In the genomic region with DNA sequence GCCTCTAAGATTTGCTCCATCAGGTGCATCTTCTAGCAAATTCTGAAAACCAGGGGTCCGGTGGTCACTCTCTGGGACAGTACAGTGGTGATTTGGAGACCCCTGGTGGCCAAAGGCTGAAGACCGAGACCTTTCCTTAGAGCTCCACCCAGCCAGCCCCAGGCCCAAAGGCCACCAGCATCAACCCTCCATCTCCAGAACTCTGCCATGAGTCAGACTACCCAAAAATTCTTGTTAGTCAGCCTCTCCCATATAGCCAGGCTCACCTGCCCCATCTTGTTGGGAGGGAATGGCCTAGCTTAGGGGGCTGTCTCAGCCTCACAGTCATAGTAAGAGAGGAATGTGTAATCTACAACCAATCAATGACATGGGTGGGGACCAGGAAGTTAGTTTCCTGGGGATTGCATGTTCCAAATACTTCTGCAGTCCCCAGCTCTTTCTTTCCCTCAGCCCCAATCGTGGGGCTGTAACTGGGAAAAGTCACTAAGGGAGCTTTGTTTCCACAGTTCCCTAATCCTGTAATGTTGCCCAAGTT, we compare ENCODE assay signal across 8 cellular contexts. TPM values are rescaled to one million over a fixed set of nuclear protein-coding genes. Genes with fewer than 3 reads are reported as not detected.
DNase-seq lines count a peak whose midpoint lies in the region; TF ChIP-seq lines count a peak whose summit lies in the region.

No MANE protein-coding gene starts in this region.

- H3K36me3 Mint-ChIP-seq in immature natural killer cell = peaks cover 5 to 15% (median 7%) of the 10 kb centered on the region in 3 donors

- peak overlapping the region; percentile 61 to 83 for H3K27ac ChIP-seq in right atrium auricular region
- H3K27ac ChIP-seq in sigmoid colon = peak overlapping the region; percentile 65 to 82 (median 78)

- TF ChIP-seq CTCF in right atrium auricular region (IDR thresholded peaks at IDR 0.05) (peak; percentile 38 to 80), sigmoid colon (IDR thresholded peaks at IDR 0.05) (peak; percentile 51 to 67 (median 58))

- H3K9me3 Mint-ChIP-seq in immature natural killer cell = no peaks in the 10 kb centered on the region

- H3K36me3 ChIP-seq in right atrium auricular region (peaks cover 26% of the 10 kb centered on the region), sigmoid colon (peaks cover 7 to 31% (median 16%) of the 10 kb centered on the region in 4 donors)

- H3K4me3 Mint-ChIP-seq in immature natural killer cell = no peak overlapping the region

- H3K4me3 ChIP-seq in right atrium auricular region = no peak overlapping the region
- no peak overlapping the region for H3K4me3 ChIP-seq in sigmoid colon

- DNase-seq in 8988T (peak; percentile 71), ELR (ENCODE audit: low read depth) (peak; percentile 75), NCI-H748 (lab: John Stamatoyannopoulos, UW; ENCODE audit: unreplicated experiment) (peak; percentile 27), amniotic epithelial cell (ENCODE audit: low read depth) (peak; percentile 38), right atrium auricular region (ENCODE audit: low spot score) (no peak), sigmoid colon (no peak), immature natural killer cell (no peak)
- DNase-seq in activated effector memory CD4-positive, alpha-beta T cell treated with anti-CD3 and anti-CD28 coated beads, Interleukin-2, amount 50 U/mL, for 16 hours = no peak

- peak overlapping the region in 1 of 6 donors; percentile 20 for H3K27ac Mint-ChIP-seq in immature natural killer cell

- H3K4me1 ChIP-seq in right atrium auricular region (peaks cover 0 to 51% of the 10 kb centered on the region in 2 donors), sigmoid colon (peaks cover 0 to 55% (median 48%) of the 10 kb centered on the region in 4 donors)

- no peak for TF ChIP-seq POLR2A in sigmoid colon (IDR thresholded peaks at IDR 0.05)

- intact Hi-C loops in sigmoid colon (cut with DNase I) = loop anchor here (1.0 kb wide), 1 partner anchor 36 kb away; no protein-coding TSS in a partner anchor

- H3K9me3 ChIP-seq in right atrium auricular region = no peaks in the 10 kb centered on the region
- H3K9me3 ChIP-seq in sigmoid colon = no peaks in the 10 kb centered on the region

- peaks cover 0 to 4% (median under 1%) of the 10 kb centered on the region in 3 donors for H3K27me3 Mint-ChIP-seq in immature natural killer cell (ENCODE audit: low read depth in 3 of 3)

- WGBS in sigmoid colon, 2 donors = 21 to 37% methylated on average over 3 of the region's 3 CpGs

- TF ChIP-seq EP300 in sigmoid colon (IDR thresholded peaks at IDR 0.05) = no peak

- no peaks in the 10 kb centered on the region for H3K27me3 ChIP-seq in right atrium auricular region
- H3K27me3 ChIP-seq in sigmoid colon = no peaks in the 10 kb centered on the region

- H3K4me1 Mint-ChIP-seq in immature natural killer cell = peaks cover 0 to 5% of the 10 kb centered on the region in 2 donors

RNA-seq across cellular contexts. Expression of a gene that starts 9.8 kb away (rescaled TPM):
- total RNA-seq in right atrium auricular region (1 to 10 TPM; 3.5 to 4.5 TPM), sigmoid colon (10 to 100 TPM in 1 of 4 donors, 1 to 10 TPM in 3; 1.8 to 13.0 (median 4.3) TPM)
- polyA plus RNA-seq in sigmoid colon (1 to 10 TPM in 2 of 3 donors, under 1 TPM in 1; 0.60 to 3.2 (median 2.4) TPM), immature natural killer cell (under 1 TPM in 1 of 3 donors, not detected in 2; 0.12 TPM)

RNA-seq across cellular contexts. Expression of a gene that starts 14.4 kb away (rescaled TPM):
- total RNA-seq in right atrium auricular region (10 to 100 TPM; 62.0 to 81.6 TPM), sigmoid colon (100 to 1,000 TPM; 108 to 177 (median 129) TPM)
- polyA plus RNA-seq in sigmoid colon (100 to 1,000 TPM in 1 of 3 donors, 10 to 100 TPM in 2; 75.1 to 102 (median 80.9) TPM), immature natural killer cell (100 to 1,000 TPM; 113 to 219 (median 129) TPM)

RNA-seq across cellular contexts. Expression of a gene that starts 21.1 kb away (rescaled TPM):
- 100 to 1,000 TPM; 353 to 356 TPM for total RNA-seq in right atrium auricular region
- total RNA-seq in sigmoid colon = 100 to 1,000 TPM; 104 to 226 (median 129) TPM
- polyA plus RNA-seq in sigmoid colon = 10 to 100 TPM; 31.8 to 60.9 (median 57.1) TPM
- polyA plus RNA-seq in immature natural killer cell = 10 to 100 TPM; 12.4 to 41.9 (median 17.9) TPM

RNA-seq across cellular contexts. Expression of a gene that starts 46.2 kb away (rescaled TPM):
- total RNA-seq in right atrium auricular region (10 to 100 TPM; 24.3 to 25.6 TPM), sigmoid colon (10 to 100 TPM; 24.3 to 49.6 (median 37.0) TPM)
- polyA plus RNA-seq in sigmoid colon (10 to 100 TPM; 21.6 to 30.0 (median 29.6) TPM), immature natural killer cell (10 to 100 TPM; 15.7 to 28.4 (median 26.5) TPM)

RNA-seq across cellular contexts. Expression of a gene that starts 51.0 kb away (rescaled TPM):
- under 1 TPM in 1 of 2 donors, not detected in 1; 0.41 TPM for total RNA-seq in right atrium auricular region
- total RNA-seq in sigmoid colon = under 1 TPM in 1 of 4 donors, not detected in 3; 0.33 TPM
- under 1 TPM in 1 of 3 donors, not detected in 2; 0.19 TPM for polyA plus RNA-seq in sigmoid colon
- not detected for polyA plus RNA-seq in immature natural killer cell

Comparison
In these comparisons a context has a peak if more than half of its experiments do, and no peak if none do; other contexts are left out.
1. DNase-seq: peak in 8988T (single experiment), ELR (single experiment), NCI-H748 (single experiment) and amniotic epithelial cell (single experiment); none in right atrium auricular region (single experiment), sigmoid colon (single experiment), activated effector memory CD4-positive, alpha-beta T cell treated with anti-CD3 and anti-CD28 coated beads, Interleukin-2, amount 50 U/mL, for 16 hours (single experiment) and immature natural killer cell (0 of 3).